ENCODE assay signal across 8 cellular contexts in the genomic region with DNA sequence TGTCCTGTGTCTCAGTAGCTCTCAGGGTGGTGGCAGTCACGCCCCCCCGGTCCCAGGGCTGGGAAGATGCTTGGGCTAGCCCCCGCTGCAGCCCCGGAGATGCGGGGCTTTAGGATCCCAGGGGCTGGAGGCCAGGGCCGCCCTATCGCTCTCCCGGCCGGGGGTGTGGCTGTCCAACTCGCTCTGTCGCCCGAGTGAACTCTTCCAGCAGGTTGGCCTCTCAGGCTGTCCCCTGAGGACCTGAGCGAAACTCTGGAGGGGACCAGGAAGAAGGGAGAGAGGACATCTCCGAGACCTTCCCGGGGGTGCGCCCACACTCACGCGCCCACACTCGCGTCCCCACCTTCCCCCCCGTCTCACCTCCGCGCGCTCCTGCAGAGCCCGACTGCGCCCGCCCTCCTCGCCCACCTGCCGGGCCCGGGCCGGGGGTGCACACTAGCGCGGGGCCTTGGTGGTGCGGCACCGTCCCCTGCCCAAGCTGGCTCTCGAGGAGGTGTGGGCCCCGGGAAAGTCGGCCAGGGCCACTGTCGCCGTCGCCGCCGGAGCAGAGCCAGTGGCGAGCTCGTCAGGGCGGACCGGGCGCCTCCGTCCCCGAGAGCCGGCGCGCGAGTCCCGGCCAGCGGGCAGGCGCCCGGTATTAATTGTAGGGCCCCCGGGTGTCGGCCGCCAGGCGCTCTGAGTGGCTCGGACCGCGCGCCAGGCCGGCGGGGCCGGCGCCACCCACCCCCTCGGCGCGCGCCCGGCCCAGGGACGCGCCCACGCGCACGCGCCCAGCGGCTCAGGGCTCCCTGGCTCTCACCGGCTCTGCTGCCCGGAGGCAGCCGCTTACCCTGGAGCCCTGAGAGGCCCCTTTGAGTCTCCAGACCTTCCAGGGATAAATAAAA.
DNase-seq lines count a peak whose midpoint lies in the region; ATAC-seq, FAIRE-seq and TF ChIP-seq lines count a peak whose summit lies in the region.

No MANE protein-coding gene starts in this region.

- peaks cover 2 to 7% of the 10 kb centered on the region in 2 experiments for H4K20me1 ChIP-seq in H1 (replicated peaks in 1 of 2; ENCODE audit: control insufficient read depth in 1 of 2, insufficient read depth in 2 of 2, low read length in 2 of 2)

- peak overlapping the region; percentile 5 for H3K27ac ChIP-seq in CD4-positive, alpha-beta memory T cell (ENCODE audit: low read depth, low read length)
- H3K27ac ChIP-seq in H1 (ENCODE audit: low read depth, low read length) = no peak overlapping the region

- WGBS in H1 (ENCODE audit: extremely low coverage in 1 of 2, insufficient coverage in 1 of 2, insufficient read length in 1 of 2, insufficient replicate concordance in 2 of 2, low coverage in 1 of 2, low lambda C conversion rate in 2 of 2, missing lambda C conversion rate in 1 of 2), 2 experiments = 0% methylated on average over 39 of the region's 85 CpGs; no CpG with 5 or more reads in 1 of the 2 experiments

- H3K14ac ChIP-seq in H1 (ENCODE audit: insufficient read length) = no peak overlapping the region

- peaks cover 19 to 42% (median 32%) of the 10 kb centered on the region in 4 donors for H3K4me1 Mint-ChIP-seq in CD4-positive, alpha-beta memory T cell
- peaks cover 18% of the 10 kb centered on the region for H3K4me1 Mint-ChIP-seq in stimulated activated naive CD8-positive, alpha-beta T cell treated with anti-CD3 and anti-CD28 coated beads, Interleukin-15, Interleukin-2, amounts not matched to agents 100 ng/mL and 50 ng/mL, for 24 hours (ENCODE audit: low read depth)

- intact Hi-C loops in CD4-positive, alpha-beta memory T cell (cut with micrococcal nuclease) = loop anchor here (5.0 kb wide), 1 partner anchor 214 kb away; no protein-coding TSS in a partner anchor

- peak overlapping the region; percentile 51 for H3K18ac ChIP-seq in H1 (ENCODE audit: extremely low read depth, low read length)

- no peaks in the 10 kb centered on the region for H3K79me1 ChIP-seq in H1 (ENCODE audit: low read depth, low read length)

- TF ChIP-seq RAD21 in Ishikawa (IDR thresholded peaks at IDR 0.05; ENCODE audit: low read depth) (no peak), H1 (IDR thresholded peaks at IDR 0.05 in 1 of 2, conservative IDR thresholded peaks at IDR 0.05 in 1 of 2; ENCODE audit: low read depth in 2 of 2, low read length in 2 of 2) (peak in 1 of 2 experiments; percentile 5; a peak in 1 of 4 replicates)

- no peak for FAIRE-seq in H1 (lab: Jason Lieb, UNC)

- H4K91ac ChIP-seq in H1 (replicated peaks; ENCODE audit: insufficient read length, low read length) = no peak overlapping the region

- no peak overlapping the region for H4K5ac ChIP-seq in H1 (ENCODE audit: insufficient read length, low read depth, low read length)

- H2AK5ac ChIP-seq in H1 (ENCODE audit: low read depth, low read length) = no peak overlapping the region

- peak overlapping the region; percentile 85; the same call in 1 of the 2 replicates for H2AFZ ChIP-seq in H1 (ENCODE audit: low read length)

- H2BK20ac ChIP-seq in H1 (ENCODE audit: low read length) = no peak overlapping the region

- H2BK120ac ChIP-seq in H1 (replicated peaks; ENCODE audit: low read depth, low read length) = no peak overlapping the region

- H2BK12ac ChIP-seq in H1 (ENCODE audit: low read depth, low read length) = peak overlapping the region; percentile 50; the same call in 1 of the 2 replicates

- H3K36me3 Mint-ChIP-seq in CD4-positive, alpha-beta memory T cell = peaks cover 0 to 2% of the 10 kb centered on the region in 2 donors
- no peaks in the 10 kb centered on the region for H3K36me3 Mint-ChIP-seq in stimulated activated naive CD8-positive, alpha-beta T cell treated with anti-CD3 and anti-CD28 coated beads, Interleukin-15, Interleukin-2, amounts not matched to agents 100 ng/mL and 50 ng/mL, for 24 hours (ENCODE audit: low read depth)

- no peaks in the 10 kb centered on the region for H3K27me3 ChIP-seq in CD4-positive, alpha-beta memory T cell (ENCODE audit: insufficient read depth, low read length)
- H3K27me3 ChIP-seq in H1 (replicated peaks in 1 of 4; ENCODE audit: control insufficient read depth in 3 of 4, extremely low read depth in 1 of 4, insufficient read depth in 3 of 4, low read length in 3 of 4) = peaks cover 0 to 35% (median 24%) of the 10 kb centered on the region in 4 experiments; a peak in 6 of 7 replicates

- no peak overlapping the region for H3K4ac ChIP-seq in H1 (replicated peaks; ENCODE audit: insufficient read length, low read depth, low read length)

- H3K56ac ChIP-seq in H1 (replicated peaks; ENCODE audit: insufficient read length, low read depth, low read length) = no peak overlapping the region

- H3K4me3 Mint-ChIP-seq in CD4-positive, alpha-beta memory T cell = peak overlapping the region; percentile 82 to 88 (median 86)
- H3K4me3 Mint-ChIP-seq in stimulated activated naive CD8-positive, alpha-beta T cell treated with anti-CD3 and anti-CD28 coated beads, Interleukin-15, Interleukin-2, amounts not matched to agents 100 ng/mL and 50 ng/mL, for 24 hours = peak overlapping the region; percentile 80

- POLR2A ChIA-PET in CD4-positive, alpha-beta memory T cell (lab: Charles Lee; ENCODE audit: partially characterized antibody) = interaction anchor here (0.8 to 2.8 kb wide), 5 partner anchors 55 to 202 kb away, joined by 3 to 32 read pairs (median 4); no protein-coding TSS in a partner anchor
- POLR2A ChIA-PET in H1 (lab: Charles Lee; ENCODE audit: partially characterized antibody) = interaction anchor here (0.9 to 1.5 kb wide), 2 partner anchors 9 to 45 kb away, joined by 3 to 4 read pairs; no protein-coding TSS in a partner anchor

- peaks cover 15% of the 10 kb centered on the region; the same call in 1 of the 2 replicates for H3K23me2 ChIP-seq in H1 (ENCODE audit: low read depth, low read length)

- H3K27me3 Mint-ChIP-seq in CD4-positive, alpha-beta memory T cell = no peaks in the 10 kb centered on the region
- peaks cover 18% of the 10 kb centered on the region for H3K27me3 Mint-ChIP-seq in stimulated activated naive CD8-positive, alpha-beta T cell treated with anti-CD3 and anti-CD28 coated beads, Interleukin-15, Interleukin-2, amounts not matched to agents 100 ng/mL and 50 ng/mL, for 24 hours

- no peak overlapping the region; a peak in 2 of 7 replicates for H3K9ac ChIP-seq in H1 (replicated peaks in 1 of 4; ENCODE audit: extremely low read depth in 1 of 4, low read depth in 3 of 4, low read length in 3 of 4)

- peaks cover 26% of the 10 kb centered on the region for H3K4me1 ChIP-seq in CD4-positive, alpha-beta memory T cell (ENCODE audit: insufficient read depth, low read length)
- H3K4me1 ChIP-seq in H1 (replicated peaks in 1 of 4; ENCODE audit: control insufficient read depth in 3 of 4, insufficient read depth in 4 of 4, low read length in 3 of 4) = peaks cover 0 to 4% (median 4%) of the 10 kb centered on the region in 4 experiments; a peak in 4 of 7 replicates

- H3K23ac ChIP-seq in H1 (ENCODE audit: insufficient read length) = no peak overlapping the region

- H3K9me3 Mint-ChIP-seq in CD4-positive, alpha-beta memory T cell = peaks cover 0 to 1% (median 0%) of the 10 kb centered on the region in 8 donors
- no peaks in the 10 kb centered on the region for H3K9me3 Mint-ChIP-seq in stimulated activated naive CD8-positive, alpha-beta T cell treated with anti-CD3 and anti-CD28 coated beads, Interleukin-15, Interleukin-2, amounts not matched to agents 100 ng/mL and 50 ng/mL, for 24 hours

- no peak overlapping the region for H2BK15ac ChIP-seq in H1 (ENCODE audit: low read length)

- H3K4me3 ChIP-seq in CD4-positive, alpha-beta memory T cell (ENCODE audit: low read length in 2 of 2) = peak overlapping the region in 1 of 2 donors; percentile 62
- H3K4me3 ChIP-seq in H1 (ENCODE audit: extremely low read depth in 1 of 4, insufficient read depth in 2 of 4, low read depth in 3 of 4, low read length in 4 of 4) = peak overlapping the region; percentile 65 to 85 (median 73)

- ATAC-seq in HG03565 (IDR thresholded peaks at IDR 0.05; ENCODE audit: unreplicated experiment) = no peak

- CTCF ChIA-PET in CD4-positive, alpha-beta memory T cell (lab: Charles Lee; ENCODE audit: partially characterized antibody) = interaction anchor here (0.8 to 4.5 kb wide), 17 partner anchors 8 to 176 kb away, joined by 3 to 28 read pairs (median 4); no protein-coding TSS in a partner anchor
- CTCF ChIA-PET in H1 (lab: Charles Lee; ENCODE audit: partially characterized antibody) = interaction anchor here (0.6 to 2.5 kb wide), 20 partner anchors 9 to 696 kb away, joined by 3 to 9 read pairs (median 4); a partner anchor contains a TSS

- H3K27ac Mint-ChIP-seq in CD4-positive, alpha-beta memory T cell = peak overlapping the region in 2 of 7 donors; percentile 4 to 50
- no peak overlapping the region for H3K27ac Mint-ChIP-seq in stimulated activated naive CD8-positive, alpha-beta T cell treated with anti-CD3 and anti-CD28 coated beads, Interleukin-15, Interleukin-2, amounts not matched to agents 100 ng/mL and 50 ng/mL, for 24 hours

- TF ChIP-seq CTCF in H1 (IDR thresholded peaks at IDR 0.05; ENCODE audit: control extremely low read depth in 1 of 3, insufficient read depth in 1 of 3, low read depth in 1 of 3, low read length in 3 of 3) = no peak

- H4K8ac ChIP-seq in H1 (ENCODE audit: extremely low read depth, insufficient read depth, low read length) = peak overlapping the region; percentile 57; the same call in 1 of the 2 replicates

- H3K36me3 ChIP-seq in CD4-positive, alpha-beta memory T cell (ENCODE audit: insufficient read depth, low read length) = no peaks in the 10 kb centered on the region
- no peaks in the 10 kb centered on the region for H3K36me3 ChIP-seq in H1 (ENCODE audit: control insufficient read depth in 2 of 4, insufficient read depth in 4 of 4, low read length in 3 of 4)

- peak overlapping the region; percentile 77 to 97 for H3K4me2 ChIP-seq in H1 (ENCODE audit: insufficient read depth in 1 of 2, low read depth in 2 of 2, low read length in 2 of 2)

- peak; percentile 23 to 35 (median 25) for DNase-seq in CD4-positive, alpha-beta memory T cell
- peak; percentile 12 for DNase-seq in activated CD4-positive, alpha-beta T cell treated with anti-CD3 and anti-CD28 coated beads, Interleukin-2, amount 50 U/mL, for 1 hour
- DNase-seq in H1 (ENCODE audit: low read depth in 1 of 2, low spot score in 2 of 2) (peak in 1 of 2 experiments; percentile 74), medulla oblongata (ENCODE audit: extremely low spot score) (peak; percentile 30), NCI-H524 treated with DMSO at 0.1 percent for 48 hours (lab: John Stamatoyannopoulos, UW) (no peak)

- H2BK5ac ChIP-seq in H1 (ENCODE audit: low read depth, low read length) = no peak overlapping the region

- no peak for TF ChIP-seq POLR2A in H1 (IDR thresholded peaks at IDR 0.05; ENCODE audit: control extremely low read depth in 1 of 2, low read depth in 2 of 2, low read length in 2 of 2)

- H3K9me3 ChIP-seq in CD4-positive, alpha-beta memory T cell (ENCODE audit: control insufficient read depth in 1 of 2, low read length in 2 of 2) = no peaks in the 10 kb centered on the region
- no peaks in the 10 kb centered on the region for H3K9me3 ChIP-seq in H1 (ENCODE audit: insufficient read depth in 2 of 2, low read depth in 1 of 2, low read length in 1 of 2)

- TF ChIP-seq EP300 in Ishikawa (IDR thresholded peaks at IDR 0.05; ENCODE audit: borderline replicate concordance) = no peak
- TF ChIP-seq EP300 in H1 (IDR thresholded peaks at IDR 0.05; ENCODE audit: borderline replicate concordance in 1 of 2, low read depth in 2 of 2, low read length in 2 of 2) = no peak

- H3K79me2 ChIP-seq in H1 (ENCODE audit: control insufficient read depth in 1 of 2, insufficient read depth in 2 of 2, low read length in 2 of 2) = peaks cover 0 to 20% of the 10 kb centered on the region in 2 experiments; a peak in 1 of 4 replicates
